8 cellular contexts compared by ENCODE assay signal in genomic region chr22:30277547-30278344, GRCh38. TPM values are rescaled to one million over a fixed set of nuclear protein-coding genes. Genes with fewer than 3 reads are reported as not detected.
A peak's percentile ranks its signal among the peaks of the same experiment; 100 is the strongest.
DNase-seq lines count a peak whose midpoint lies in the region; ATAC-seq and TF ChIP-seq lines count a peak whose summit lies in the region.

No MANE protein-coding gene starts in this region.

- WGBS in mesodermal cell (ENCODE audit: insufficient coverage in 2 of 2), 2 experiments: 59 to 60% methylated on average over 9 to 10 of the region's 14 CpGs

- no peak for TF ChIP-seq CTCF in choroid plexus epithelial cell (conservative IDR thresholded peaks at IDR 0.05; ENCODE audit: low read depth, low read length)

- peak overlapping the region; percentile 11 for H3K27ac ChIP-seq in mesodermal cell (ENCODE audit: low read depth, low read length, severe bottlenecking)

- H3K4me1 ChIP-seq in mesodermal cell (ENCODE audit: control insufficient read depth, insufficient read depth, low read length, poor library complexity, severe bottlenecking): peaks cover 6% of the 10 kb centered on the region

- DNase-seq in AG08396 (ENCODE audit: low spot score): peak; percentile 50
- DNase-seq in MG63: peak; percentile 92
- DNase-seq in choroid plexus epithelial cell (ENCODE audit: low read depth): peak; percentile 84

- H3K4me3 ChIP-seq in MG63 (no peak overlapping the region), choroid plexus epithelial cell (ENCODE audit: low read depth, low read length) (no peak overlapping the region), mesodermal cell (ENCODE audit: extremely low read depth, insufficient read depth, low read length, poor library complexity, severe bottlenecking) (no peak overlapping the region)

- ATAC-seq in GM19328 (IDR thresholded peaks at IDR 0.05; ENCODE audit: unreplicated experiment): no peak
- no peak for ATAC-seq in GM19463 (IDR thresholded peaks at IDR 0.05; ENCODE audit: unreplicated experiment)
- no peak for ATAC-seq in GM21619 (IDR thresholded peaks at IDR 0.05; ENCODE audit: unreplicated experiment)
- ATAC-seq in GM21825 (IDR thresholded peaks at IDR 0.05; ENCODE audit: unreplicated experiment): no peak

- no peaks in the 10 kb centered on the region for H3K9me3 ChIP-seq in MG63
- H3K9me3 ChIP-seq in mesodermal cell (ENCODE audit: control insufficient read depth, low read length): no peaks in the 10 kb centered on the region

- H3K36me3 ChIP-seq in MG63 (no peaks in the 10 kb centered on the region), mesodermal cell (ENCODE audit: control insufficient read depth, insufficient read depth, low read length) (no peaks in the 10 kb centered on the region)

- no peaks in the 10 kb centered on the region for H3K27me3 ChIP-seq in MG63

RNA-seq across cellular contexts. Expression of gene OSM, which starts 11.1 kb away (rescaled TPM):
- total RNA-seq in MG63 (2014; rRNA removed; shearing (Covaris generic); ENCODE audit: low replicate concordance): not detected in 2 replicates
- not detected for polyA plus RNA-seq in mesodermal cell (2013, experiment 1 of 2)
- polyA plus RNA-seq in mesodermal cell (2013, experiment 2 of 2): not detected

RNA-seq across cellular contexts. Expression of gene CASTOR1, which starts 11.6 kb away (rescaled TPM):
- 2.3 and 4.1 TPM in 2 replicates for total RNA-seq in MG63 (2014; rRNA removed; shearing (Covaris generic); ENCODE audit: low replicate concordance)
- polyA plus RNA-seq in mesodermal cell (2013, experiment 1 of 2): 14.2 TPM
- polyA plus RNA-seq in mesodermal cell (2013, experiment 2 of 2): 9.1 TPM

RNA-seq across cellular contexts. Expression of gene LIF, which starts 31.2 kb away (rescaled TPM):
- 11.1 and 13.0 TPM in 2 replicates for total RNA-seq in MG63 (2014; rRNA removed; shearing (Covaris generic); ENCODE audit: low replicate concordance)
- 1.5 TPM for polyA plus RNA-seq in mesodermal cell (2013, experiment 1 of 2)
- 0.61 TPM for polyA plus RNA-seq in mesodermal cell (2013, experiment 2 of 2)

RNA-seq across cellular contexts. Expression of gene TBC1D10A, which starts 49.0 kb away (rescaled TPM):
- total RNA-seq in MG63 (2014; rRNA removed; shearing (Covaris generic); ENCODE audit: low replicate concordance): 17.5 and 25.7 TPM in 2 replicates
- 15.8 TPM for polyA plus RNA-seq in mesodermal cell (2013, experiment 1 of 2)
- 13.3 TPM for polyA plus RNA-seq in mesodermal cell (2013, experiment 2 of 2)
